ENCODE assay signal across 14 cellular contexts in genomic region chr11:88433546-88434230, GRCh38.
DNase-seq lines count a peak whose midpoint lies in the region; ATAC-seq, FAIRE-seq and TF ChIP-seq lines count a peak whose summit lies in the region.
"Had no signal": no experiment of that assay in that cellular context is flagged by ENCODE, and none has a peak within 500 bp of the region (broad histone marks: within the 10 kb centered on the region; RNA-seq: fewer than 3 reads in every experiment).

No MANE protein-coding gene starts in this region.

- no peak overlapping the region for H2BK20ac ChIP-seq in IMR-90 (ENCODE audit: low read depth, low read length)

- H3K9me3 Mint-ChIP-seq in dendritic cell treated with granulocyte-macrophage colony-stimulating factor and Interleukin-4, amounts not matched to agents 40 ng/mL and 50 ng/mL, for 4 days, result peaks cover 8% of the 10 kb centered on the region
- H3K9me3 Mint-ChIP-seq: CD4-positive, alpha-beta T cell had no signal

- H4K8ac ChIP-seq in IMR-90 (ENCODE audit: low read depth in 2 of 2, low read length in 2 of 2), result no peak overlapping the region

- H3K9me1 ChIP-seq in IMR-90 (ENCODE audit: insufficient read depth, low read length), result peaks cover 3% of the 10 kb centered on the region; the same call in 1 of the 2 replicates
- H3K9me1 ChIP-seq in keratinocyte (ENCODE audit: control insufficient read depth, extremely low read depth, insufficient read depth, low read length), result no peaks in the 10 kb centered on the region

- no peak overlapping the region for H3K56ac ChIP-seq in IMR-90 (ENCODE audit: extremely low read depth, insufficient read depth, low read length)

- H3K9me3 ChIP-seq in IMR-90 (ENCODE audit: control insufficient read depth, insufficient read depth, low read length) (peaks cover 2% of the 10 kb centered on the region), keratinocyte (ENCODE audit: control insufficient read depth, low read depth, low read length) (peaks cover 3% of the 10 kb centered on the region)

- TF ChIP-seq POLR2A in GM12891 (IDR thresholded peaks at IDR 0.05; ENCODE audit: low read depth, low read length), result no peak
- no peak for TF ChIP-seq POLR2A in IMR-90 (IDR thresholded peaks at IDR 0.05; ENCODE audit: low read depth, low read length)

- no peak for TF ChIP-seq RAD21 in IMR-90 (IDR thresholded peaks at IDR 0.05; ENCODE audit: low read length)

- DNase-seq in GM12891 (ENCODE audit: insufficient read length, low spot score) (no peak), IMR-90 (no peak), keratinocyte (ENCODE audit: low read depth, low spot score) (no peak)
- DNase-seq: C1 segment of cervical spinal cord; Calu3; CD4-positive, alpha-beta T cell; DMS 273 treated with DMSO at 0.1 percent for 48 hours had no signal

- H3K4me1 ChIP-seq in IMR-90 (ENCODE audit: control insufficient read depth, insufficient read depth, low read length), result peaks cover 2% of the 10 kb centered on the region; the same call in 1 of the 2 replicates
- H3K4me1 ChIP-seq in keratinocyte (ENCODE audit: control insufficient read depth, extremely low read depth, insufficient read depth, low read length), result peaks cover 21% of the 10 kb centered on the region

- no peak overlapping the region for H3K4me3 Mint-ChIP-seq in dendritic cell treated with granulocyte-macrophage colony-stimulating factor and Interleukin-4, amounts not matched to agents 40 ng/mL and 50 ng/mL, for 4 days
- H3K4me3 Mint-ChIP-seq: B cell; CD4-positive, alpha-beta T cell had no signal

- H3K27me3 Mint-ChIP-seq in dendritic cell treated with granulocyte-macrophage colony-stimulating factor and Interleukin-4, amounts not matched to agents 40 ng/mL and 50 ng/mL, for 4 days, result no peaks in the 10 kb centered on the region
- H3K27me3 Mint-ChIP-seq: B cell; CD4-positive, alpha-beta T cell had no signal

- CTCF ChIA-PET in IMR-90 (lab: Yijun Ruan, JAX), result no interaction called here

- 94% methylated on average over 3 of the region's 13 CpGs; no CpG with 5 or more reads in 1 of the 2 experiments for WGBS in IMR-90 (ENCODE audit: extremely low coverage in 2 of 2, insufficient read length in 1 of 2), 2 experiments

- H2AK9ac ChIP-seq in IMR-90 (replicated peaks; ENCODE audit: low read depth, low read length, poor library complexity), result no peak overlapping the region

- FAIRE-seq in GM12891 (lab: Jason Lieb, UNC) (peak; percentile 38), keratinocyte (lab: Jason Lieb, UNC) (peak; percentile 55)
- FAIRE-seq: A204.1 had no signal

- no peak overlapping the region for H2BK15ac ChIP-seq in IMR-90 (ENCODE audit: low read depth, low read length)

- H3K14ac ChIP-seq in IMR-90 (replicated peaks; ENCODE audit: low read depth, low read length), result no peak overlapping the region

- intact Hi-C loops in IMR-90 (cut with micrococcal nuclease), result no loop called here
- intact Hi-C loops in dendritic cell treated with granulocyte-macrophage colony-stimulating factor and Interleukin-4, amounts not matched to agents 40 ng/mL and 50 ng/mL, for 4 days (cut with micrococcal nuclease), result loop anchor here (2.0 kb wide), 1 partner anchor 13 kb away; no protein-coding TSS in a partner anchor

- H3K4me2 ChIP-seq in IMR-90 (ENCODE audit: low read depth, low read length), result no peak overlapping the region
- H3K4me2 ChIP-seq in keratinocyte (ENCODE audit: control insufficient read depth, extremely low read depth, insufficient read depth, low read depth, low read length), result no peak overlapping the region

- no peaks in the 10 kb centered on the region for H3K27me3 ChIP-seq in IMR-90 (ENCODE audit: control insufficient read depth, insufficient read depth, low read length)
- H3K27me3 ChIP-seq in keratinocyte (ENCODE audit: control insufficient read depth, extremely low read depth, insufficient read depth, low read length), result no peaks in the 10 kb centered on the region

- H3K27ac ChIP-seq in IMR-90 (ENCODE audit: insufficient read depth, low read length), result no peak overlapping the region
- H3K27ac ChIP-seq in keratinocyte (ENCODE audit: control insufficient read depth, insufficient read depth, low read length), result no peak overlapping the region

- H3K9ac ChIP-seq in IMR-90 (ENCODE audit: low read depth, low read length), result no peak overlapping the region
- H3K9ac ChIP-seq in keratinocyte (ENCODE audit: control insufficient read depth, extremely low read depth, insufficient read depth, low read length), result no peak overlapping the region

- ATAC-seq in IMR-90 (ENCODE audit: low read depth) (no peak), GM18511 (IDR thresholded peaks at IDR 0.05; ENCODE audit: unreplicated experiment) (no peak), HG02981 (IDR thresholded peaks at IDR 0.05; ENCODE audit: unreplicated experiment) (no peak), GM18520 (IDR thresholded peaks at IDR 0.05; ENCODE audit: unreplicated experiment) (no peak)
- ATAC-seq: HCT116 had no signal

- no peak overlapping the region for H3K4me3 ChIP-seq in IMR-90 (ENCODE audit: insufficient read depth, low read depth, low read length)
- H3K4me3 ChIP-seq in keratinocyte (ENCODE audit: control insufficient read depth in 2 of 3, extremely low read depth in 1 of 3, insufficient read depth in 2 of 3, low read depth in 1 of 3, low read length in 3 of 3), result no peak overlapping the region

- no peaks in the 10 kb centered on the region for H3K36me3 ChIP-seq in IMR-90 (ENCODE audit: control insufficient read depth, insufficient read depth, low read length)
- H3K36me3 ChIP-seq in keratinocyte (ENCODE audit: control insufficient read depth in 2 of 2, extremely low read depth in 1 of 2, insufficient read depth in 2 of 2, low read length in 2 of 2), result no peaks in the 10 kb centered on the region

- no peak overlapping the region for H4K91ac ChIP-seq in IMR-90 (ENCODE audit: insufficient read depth, low read depth, low read length)

- no peaks in the 10 kb centered on the region for H3K79me2 ChIP-seq in keratinocyte (ENCODE audit: control insufficient read depth, insufficient read depth, low read length)

- in situ Hi-C loops in IMR-90 (cut with MboI; ENCODE audit: low sequenced_read_pairs), result no loop called here

- TF ChIP-seq CTCF in IMR-90 (conservative IDR thresholded peaks at IDR 0.05; ENCODE audit: low read depth, low read length) (no peak), keratinocyte (optimal IDR thresholded peaks at IDR 0.05 in 1 of 3, IDR thresholded peaks at IDR 0.05 in 1 of 3, conservative IDR thresholded peaks at IDR 0.05 in 1 of 3; ENCODE audit: extremely low read depth in 1 of 3, insufficient read depth in 2 of 3, low read length in 3 of 3) (no peak)

- no peak overlapping the region; the same call in 1 of the 2 replicates for H3K4ac ChIP-seq in IMR-90 (ENCODE audit: low read depth, low read length)

- no peaks in the 10 kb centered on the region for H3K79me1 ChIP-seq in IMR-90 (ENCODE audit: low read depth in 1 of 2, low read length in 2 of 2)

- peak overlapping the region; percentile 86 for H3K27ac Mint-ChIP-seq in dendritic cell treated with granulocyte-macrophage colony-stimulating factor and Interleukin-4, amounts not matched to agents 40 ng/mL and 50 ng/mL, for 4 days
- H3K27ac Mint-ChIP-seq: B cell; CD4-positive, alpha-beta T cell had no signal

- H2AFZ ChIP-seq in IMR-90 (replicated peaks; ENCODE audit: low read length, poor library complexity) (peak overlapping the region; percentile 56), keratinocyte (ENCODE audit: control insufficient read depth, low read length) (no peak overlapping the region)

- dilution Hi-C loops in IMR-90 (cut with HindIII; ENCODE audit: low sequenced_read_pairs, unreplicated experiment), result no loop called here
- dilution Hi-C loops in keratinocyte (cut with MboI; ENCODE audit: extremely low pct_ligation_motif_present, low sequenced_read_pairs), result no loop called here

- H3K18ac ChIP-seq in IMR-90 (ENCODE audit: low read depth, low read length), result no peak overlapping the region

- H2BK5ac ChIP-seq in IMR-90 (ENCODE audit: low read depth, low read length, poor library complexity, severe bottlenecking), result no peak overlapping the region

- H3K36me3 Mint-ChIP-seq in dendritic cell treated with granulocyte-macrophage colony-stimulating factor and Interleukin-4, amounts not matched to agents 40 ng/mL and 50 ng/mL, for 4 days (ENCODE audit: low read depth), result peaks cover 11% of the 10 kb centered on the region

- no TSS peak for BruUV-seq in IMR-90 (replicated peaks; lab: Mats Ljungman, UMichigan)

- POLR2A ChIA-PET in IMR-90 (lab: Charles Lee; ENCODE audit: unreplicated experiment), result no interaction called here

- no peak overlapping the region for H2AK5ac ChIP-seq in IMR-90 (ENCODE audit: low read depth, low read length)

- no peak overlapping the region for H4K5ac ChIP-seq in IMR-90 (ENCODE audit: low read depth, low read length)

- H3K23ac ChIP-seq in IMR-90 (ENCODE audit: low read depth, low read length), result no peak overlapping the region

- H4K20me1 ChIP-seq in IMR-90 (ENCODE audit: insufficient read depth, low read length) (no peaks in the 10 kb centered on the region), keratinocyte (ENCODE audit: control insufficient read depth, extremely low read depth, insufficient read depth, low read length) (no peaks in the 10 kb centered on the region)

- H2BK120ac ChIP-seq in IMR-90 (ENCODE audit: low read depth, low read length), result no peak overlapping the region

- peaks cover 88% of the 10 kb centered on the region for H3K4me1 Mint-ChIP-seq in dendritic cell treated with granulocyte-macrophage colony-stimulating factor and Interleukin-4, amounts not matched to agents 40 ng/mL and 50 ng/mL, for 4 days (ENCODE audit: low read depth)

TF ChIP-seq in GM12891, 5 proteins besides CTCF, POLR2A, EP300 and RAD21:
- TF ChIP-seq POU2F2 (IDR thresholded peaks at IDR 0.05; ENCODE audit: low read depth, low read length) (no peak), TAF1 (IDR thresholded peaks at IDR 0.05; ENCODE audit: low read depth, low read length) (no peak), PAX5 (IDR thresholded peaks at IDR 0.05; ENCODE audit: insufficient read depth, low read length, severe bottlenecking) (no peak)

TF ChIP-seq in IMR-90, 13 proteins besides CTCF, POLR2A, EP300 and RAD21 (continues in another document):
- no peak for TF ChIP-seq FOS (IDR thresholded peaks at IDR 0.05; ENCODE audit: low read depth, low read length)
- TF ChIP-seq MAZ (IDR thresholded peaks at IDR 0.05; ENCODE audit: borderline replicate concordance, low read depth, low read length), result no peak
- no peak for TF ChIP-seq ELK1 (IDR thresholded peaks at IDR 0.05; ENCODE audit: borderline replicate concordance, low read depth, low read length)
